Comparison of ENCODE assay signal across 16 cellular contexts in the genomic region with DNA sequence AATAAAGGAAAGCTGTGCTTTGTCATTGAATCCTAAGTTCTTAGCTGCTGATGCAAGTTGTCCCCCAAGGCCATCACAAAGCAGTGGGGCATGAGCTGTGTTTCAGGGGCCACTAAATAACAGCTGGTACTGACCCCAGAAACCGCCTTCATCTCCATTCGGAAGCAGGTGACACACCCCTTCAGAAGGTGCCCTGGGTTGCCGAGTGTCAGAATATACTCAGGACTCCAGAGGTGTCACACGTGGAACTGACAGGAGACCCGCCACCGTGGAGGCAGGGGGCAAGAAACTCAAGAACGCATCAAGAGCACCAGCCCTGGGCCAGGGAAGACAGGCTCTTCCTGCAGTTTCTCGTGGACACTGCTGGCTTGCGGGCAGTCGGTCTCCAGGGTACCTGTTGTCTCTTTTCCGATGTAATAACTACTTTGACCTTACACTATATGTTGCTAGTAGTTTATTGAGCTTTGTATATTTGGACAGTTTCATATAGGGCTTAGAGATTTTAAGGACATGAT. TPM values are rescaled to one million over a fixed set of nuclear protein-coding genes. Genes with fewer than 3 reads are reported as not detected.
DNase-seq lines count a peak whose midpoint lies in the region; ATAC-seq, FAIRE-seq and TF ChIP-seq lines count a peak whose summit lies in the region.
"Had no signal": no experiment of that assay in that cellular context is flagged by ENCODE, and none has a peak within 500 bp of the region (broad histone marks: within the 10 kb centered on the region; RNA-seq: fewer than 3 reads in every experiment).

No MANE protein-coding gene starts in this region.

- H2BK5ac ChIP-seq in H1 (ENCODE audit: low read depth, low read length), result no peak overlapping the region

- in situ Hi-C loops in gastrocnemius medialis (cut with MboI; ENCODE audit: low sequenced_read_pairs in 4 of 4), result no loop called here

- H4K8ac ChIP-seq in H1 (ENCODE audit: extremely low read depth, insufficient read depth, low read length), result peak overlapping the region; percentile 78

- H2AK5ac ChIP-seq in H1 (ENCODE audit: low read depth, low read length), result no peak overlapping the region

- TF ChIP-seq POLR2A in H1 (IDR thresholded peaks at IDR 0.05; ENCODE audit: control extremely low read depth in 1 of 2, low read depth in 2 of 2, low read length in 2 of 2) (no peak), gastrocnemius medialis (IDR thresholded peaks at IDR 0.05) (no peak)

- no peaks in the 10 kb centered on the region for H3K23me2 ChIP-seq in H1 (ENCODE audit: low read depth, low read length)

- no peak overlapping the region for H3K23ac ChIP-seq in H1 (ENCODE audit: insufficient read length)

- no peak for ATAC-seq in gastrocnemius medialis
- ATAC-seq in HG03460 (IDR thresholded peaks at IDR 0.05; ENCODE audit: unreplicated experiment), result no peak
- ATAC-seq: A549, HCT116 had no signal

- no peak overlapping the region for H3K14ac ChIP-seq in H1 (ENCODE audit: insufficient read length)

- H2BK20ac ChIP-seq in H1 (ENCODE audit: low read length), result no peak overlapping the region

- H3K4ac ChIP-seq in H1 (replicated peaks; ENCODE audit: insufficient read length, low read depth, low read length), result no peak overlapping the region

- TF ChIP-seq EP300 in H1 (IDR thresholded peaks at IDR 0.05; ENCODE audit: borderline replicate concordance in 1 of 2, low read depth in 2 of 2, low read length in 2 of 2), result no peak

- no peak overlapping the region for H3K56ac ChIP-seq in H1 (replicated peaks; ENCODE audit: insufficient read length, low read depth, low read length)

- no peak overlapping the region for H4K5ac ChIP-seq in H1 (ENCODE audit: insufficient read length, low read depth, low read length)

- intact Hi-C loops in gastrocnemius medialis (cut with DNase I; ENCODE audit: low total_unique reads), result no loop called here

- H3K4me1 ChIP-seq in H1 (replicated peaks in 1 of 4; ENCODE audit: control insufficient read depth in 3 of 4, insufficient read depth in 4 of 4, low read length in 3 of 4) (peaks cover 0 to 6% (median 4%) of the 10 kb centered on the region in 4 experiments; a peak in 2 of 7 replicates), gastrocnemius medialis (peaks cover 22 to 26% of the 10 kb centered on the region in 2 donors)
- H3K4me1 ChIP-seq: A549 had no signal

- H2BK15ac ChIP-seq in H1 (ENCODE audit: low read length), result no peak overlapping the region

- H3K9ac ChIP-seq in H1 (replicated peaks in 1 of 4; ENCODE audit: extremely low read depth in 1 of 4, low read depth in 3 of 4, low read length in 3 of 4), result no peak overlapping the region

- peak overlapping the region; percentile 80 for H3K27ac ChIP-seq in angular gyrus (ENCODE audit: low read depth, low read length)
- H3K27ac ChIP-seq in H1 (ENCODE audit: low read depth, low read length), result no peak overlapping the region
- H3K27ac ChIP-seq in gastrocnemius medialis, result peak overlapping the region; percentile 85 to 97 (median 96)
- no peak overlapping the region for H3K27ac ChIP-seq in coronary artery
- H3K27ac ChIP-seq: A549, C4-2B had no signal

- no peak overlapping the region for H2AFZ ChIP-seq in H1 (ENCODE audit: low read length)

- H3K18ac ChIP-seq in H1 (ENCODE audit: extremely low read depth, low read length), result no peak overlapping the region

- CTCF ChIA-PET in H1 (lab: Charles Lee; ENCODE audit: partially characterized antibody), result interaction anchor here (0.6 to 2.3 kb wide), 12 partner anchors 9 to 225 kb away, joined by 3 to 10 read pairs (median 3); no protein-coding TSS in a partner anchor

- no peak overlapping the region for H2BK120ac ChIP-seq in H1 (replicated peaks; ENCODE audit: low read depth, low read length)

- POLR2A ChIA-PET in H1 (lab: Charles Lee; ENCODE audit: partially characterized antibody), result interaction anchor here (0.7 to 2.2 kb wide), 3 partner anchors 9 to 42 kb away, joined by 3 to 12 read pairs (median 4); no protein-coding TSS in a partner anchor

- no peak for DNase-seq in H1 (ENCODE audit: low read depth in 1 of 2, low spot score in 2 of 2)
- DNase-seq in gastrocnemius medialis, result no peak
- no peak for DNase-seq in coronary artery (ENCODE audit: low spot score)
- no peak for DNase-seq in midbrain (lab: John Stamatoyannopoulos, UW)
- no peak for DNase-seq in activated CD4-positive, alpha-beta T cell treated with anti-CD3 and anti-CD28 coated beads for 1 hour
- DNase-seq: BE2C; CD4-positive, alpha-beta memory T cell; COR-L47; DND-41; GDM1 had no signal

- H3K79me1 ChIP-seq in H1 (ENCODE audit: low read depth, low read length), result no peaks in the 10 kb centered on the region

- H3K36me3 ChIP-seq in H1 (ENCODE audit: control insufficient read depth in 2 of 4, insufficient read depth in 4 of 4, low read length in 3 of 4) (peaks cover 0 to 27% (median 4%) of the 10 kb centered on the region in 4 experiments; a peak in 5 of 8 replicates), gastrocnemius medialis (peaks cover 0 to 69% of the 10 kb centered on the region in 2 donors)

- H2BK12ac ChIP-seq in H1 (ENCODE audit: low read depth, low read length), result no peak overlapping the region

- no peak for FAIRE-seq in H1 (lab: Jason Lieb, UNC)
- FAIRE-seq: A549, H54 had no signal

- WGBS in H1 (ENCODE audit: extremely low coverage in 1 of 2, insufficient coverage in 1 of 2, insufficient read length in 1 of 2, insufficient replicate concordance in 2 of 2, low coverage in 1 of 2, low lambda C conversion rate in 2 of 2, missing lambda C conversion rate in 1 of 2), 2 experiments, result 94% methylated on average over 11 of the region's 11 CpGs; no CpG with 5 or more reads in 1 of the 2 experiments

- H3K27me3 ChIP-seq in H1 (replicated peaks in 1 of 4; ENCODE audit: control insufficient read depth in 3 of 4, extremely low read depth in 1 of 4, insufficient read depth in 3 of 4, low read length in 3 of 4), result no peaks in the 10 kb centered on the region
- H3K27me3 ChIP-seq in gastrocnemius medialis, result no peaks in the 10 kb centered on the region
- H3K27me3 ChIP-seq: BE2C had no signal

- H4K20me1 ChIP-seq in H1 (replicated peaks in 1 of 2; ENCODE audit: control insufficient read depth in 1 of 2, insufficient read depth in 2 of 2, low read length in 2 of 2), result peaks cover 0 to 4% of the 10 kb centered on the region in 2 experiments

- H3K4me2 ChIP-seq in H1 (ENCODE audit: insufficient read depth in 1 of 2, low read depth in 2 of 2, low read length in 2 of 2), result no peak overlapping the region
- H3K4me2 ChIP-seq: A549 had no signal

- no peak overlapping the region for H4K91ac ChIP-seq in H1 (replicated peaks; ENCODE audit: insufficient read length, low read length)

- no peak overlapping the region for H3K4me3 ChIP-seq in H1 (ENCODE audit: extremely low read depth in 1 of 4, insufficient read depth in 2 of 4, low read depth in 3 of 4, low read length in 4 of 4)
- no peak overlapping the region for H3K4me3 ChIP-seq in gastrocnemius medialis
- H3K4me3 ChIP-seq in coronary artery, result no peak overlapping the region
- H3K4me3 ChIP-seq: A549 had no signal

- H3K9me3 ChIP-seq in H1 (ENCODE audit: insufficient read depth in 2 of 2, low read depth in 1 of 2, low read length in 1 of 2) (no peaks in the 10 kb centered on the region), gastrocnemius medialis (no peaks in the 10 kb centered on the region)
- H3K9me3 ChIP-seq: A549, BE2C had no signal

- no peak for TF ChIP-seq RAD21 in H1 (IDR thresholded peaks at IDR 0.05 in 1 of 2, conservative IDR thresholded peaks at IDR 0.05 in 1 of 2; ENCODE audit: low read depth in 2 of 2, low read length in 2 of 2)

- TF ChIP-seq CTCF in H1 (IDR thresholded peaks at IDR 0.05; ENCODE audit: control extremely low read depth in 1 of 3, insufficient read depth in 1 of 3, low read depth in 1 of 3, low read length in 3 of 3) (no peak), gastrocnemius medialis (IDR thresholded peaks at IDR 0.05 in 4 of 5, conservative IDR thresholded peaks at IDR 0.05 in 1 of 5) (no peak), coronary artery (IDR thresholded peaks at IDR 0.05) (no peak)

- no peaks in the 10 kb centered on the region for H3K79me2 ChIP-seq in H1 (ENCODE audit: control insufficient read depth in 1 of 2, insufficient read depth in 2 of 2, low read length in 2 of 2)

TF ChIP-seq in H1, 55 proteins besides CTCF, POLR2A, EP300 and RAD21 (continues in another document):
- TF ChIP-seq ZNF274 (IDR thresholded peaks at IDR 0.05; ENCODE audit: borderline replicate concordance, extremely low read depth, low read length) (no peak), ASH2L (IDR thresholded peaks at IDR 0.05; ENCODE audit: low read length) (no peak), HDAC6 (IDR thresholded peaks at IDR 0.05; ENCODE audit: low read depth, low read length) (no peak), TEAD4 (IDR thresholded peaks at IDR 0.05; ENCODE audit: low read depth, low read length) (no peak), SIX5 (IDR thresholded peaks at IDR 0.05; ENCODE audit: low read depth, low read length) (no peak), CBX8 (IDR thresholded peaks at IDR 0.05; ENCODE audit: borderline replicate concordance, low read depth, low read length) (no peak), SP2 (IDR thresholded peaks at IDR 0.05; ENCODE audit: low read length) (no peak), RFX5 (IDR thresholded peaks at IDR 0.05; ENCODE audit: borderline replicate concordance, low read depth, low read length) (no peak), POU5F1 (IDR thresholded peaks at IDR 0.05; ENCODE audit: low read depth, low read length) (no peak), CBX5 (IDR thresholded peaks at IDR 0.05; ENCODE audit: low read depth, low read length) (no peak), MAFK (IDR thresholded peaks at IDR 0.05; ENCODE audit: low read depth, low read length) (no peak), GTF2F1 (IDR thresholded peaks at IDR 0.05; ENCODE audit: borderline replicate concordance, low read depth, low read length) (no peak), SUZ12 (IDR thresholded peaks at IDR 0.05; ENCODE audit: low read length) (no peak), KDM5A (IDR thresholded peaks at IDR 0.05; ENCODE audit: low read length) (no peak)
- TF ChIP-seq, protein P1, sequence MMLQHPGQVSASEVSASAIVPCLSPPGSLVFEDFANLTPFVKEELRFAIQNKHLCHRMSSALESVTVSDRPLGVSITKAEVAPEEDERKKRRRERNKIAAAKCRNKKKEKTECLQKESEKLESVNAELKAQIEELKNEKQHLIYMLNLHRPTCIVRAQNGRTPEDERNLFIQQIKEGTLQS (IDR thresholded peaks at IDR 0.05; ENCODE audit: insufficient read depth, low read depth, low read length), result no peak

RNA-seq across cellular contexts. Expression of a gene that starts 41.5 kb away (rescaled TPM):
- total RNA-seq in H1 (2021; fragmentation: NEBNext Ultra II Directional; extraction: Animal tissue kit (Norgen Biotek cat#: 25700)), result 86.2 and 87.0 TPM in 2 replicates
- polyA plus RNA-seq in H1 (2011; rRNA removed), result 23.1 and 25.8 TPM in 2 replicates
- 33.3 TPM for polyA plus RNA-seq in H1 (2011; cell fraction: cytosol; rRNA removed)
- 17.5 TPM for polyA plus RNA-seq in H1 (2011; cell fraction: nucleus; rRNA removed)
- polyA plus RNA-seq in H1 (2012, experiment 1 of 2), result 35.9 to 67.6 TPM (median 46.9 TPM) in 4 replicates
- 3.2 TPM for polyA plus RNA-seq in H1 (2012, experiment 2 of 2)
- 30.1 TPM for polyA plus RNA-seq in H1 (2013, experiment 1 of 2)
- 30.8 TPM for polyA plus RNA-seq in H1 (2013, experiment 2 of 2)
- 119 and 158 TPM in 2 replicates for polyA minus RNA-seq in H1 (2011; rRNA and poly(A)+ RNA removed)
- 49.3 TPM for polyA minus RNA-seq in H1 (2011; cell fraction: cytosol; rRNA and poly(A)+ RNA removed)
- 46.8 TPM for polyA minus RNA-seq in H1 (2011; cell fraction: nucleus; rRNA and poly(A)+ RNA removed)
- 10 to 100 TPM in 2 of 4 donors, 1 to 10 TPM in 2; 7.3 to 16.0 (median 9.4) TPM for total RNA-seq in gastrocnemius medialis

Comparison
In these comparisons a context has a peak if more than half of its experiments do, and no peak if none do; other contexts are left out.
1. H3K27ac ChIP-seq: peak in angular gyrus (single experiment) and gastrocnemius medialis (4 of 4); none in H1 (single experiment) and coronary artery (0 of 2).